ENCODE assay signal across 1 cellular context in genomic region chr20:3204124-3204794, GRCh38.
TF ChIP-seq lines count a peak whose summit lies in the region.

Gene DDRGK1, minus strand, starts transcription at chr20:3204682. Its CDS starts 55 bp downstream, at chr20:3204627.

TF ChIP-seq in K562, 482 proteins besides CTCF, POLR2A, EP300 and RAD21 (continued from another document):
- no peak for TF ChIP-seq RERE (CRISPR knock-in tag; IDR thresholded peaks at IDR 0.05; ENCODE audit: borderline replicate concordance)
- peak in 2 of 3 experiments; percentile 24 to 63 for TF ChIP-seq YY1 (IDR thresholded peaks at IDR 0.05; ENCODE audit: borderline replicate concordance in 1 of 3, control insufficient read depth in 1 of 3, extremely low read depth in 1 of 3, insufficient read depth in 3 of 3, insufficient read length in 1 of 3, insufficient replicate concordance in 2 of 3, low read depth in 1 of 3, low read length in 2 of 3)
- 0 out of 2 replicates have a peak, but pooled peaks have one; percentile 2 for TF ChIP-seq AFF4 (CRISPR knock-in tag; IDR thresholded peaks at IDR 0.05)
- TF ChIP-seq RBM25 (IDR thresholded peaks at IDR 0.05; ENCODE audit: low read depth, low read length, severe bottlenecking), result no peak
